9 cellular contexts compared by ENCODE assay signal in genomic region chr7:155602156-155602555, GRCh38. TPM values are rescaled to one million over a fixed set of nuclear protein-coding genes. Genes with fewer than 3 reads are reported as not detected.
"Had no signal": no experiment of that assay in that cellular context is flagged by ENCODE, and none has a peak within 500 bp of the region (broad histone marks: within the 10 kb centered on the region; RNA-seq: fewer than 3 reads in every experiment).

No MANE protein-coding gene starts in this region.

- H3K27ac ChIP-seq: GM23248 had no signal

- FAIRE-seq: H1, H54, HepG2 had no signal

- H3K4me3 Mint-ChIP-seq: H9, IgD-negative memory B cell had no signal

- H3K27ac Mint-ChIP-seq: H9, IgD-negative memory B cell had no signal

- H3K9me3 Mint-ChIP-seq: H9, IgD-negative memory B cell had no signal

- H3K4me3 ChIP-seq: GM23248 had no signal

- DNase-seq: GM23248, H9, HCEC 1CT, KG1 had no signal

- ATAC-seq: HepG2 had no signal

- H2AFZ ChIP-seq: GM23248 had no signal

- H3K9ac ChIP-seq: GM23248 had no signal

RNA-seq across cellular contexts. Expression of gene CNPY1, which starts 55.8 kb away (rescaled TPM):
- total RNA-seq: GM23248, H1, H9, HepG2, HT1080 had no signal
- polyA plus RNA-seq: GM23248, H1, HepG2, IgD-negative memory B cell had no signal
